In genomic region chr10:95818010-95818409, GRCh38 we compare ENCODE assay signal across 13 cellular contexts.
"Had no signal": no experiment of that assay in that cellular context is flagged by ENCODE, and none has a peak within 500 bp of the region (broad histone marks: within the 10 kb centered on the region; RNA-seq: fewer than 3 reads in every experiment).

No MANE protein-coding gene starts in this region.

- H3K27me3 ChIP-seq: dorsolateral prefrontal cortex, right lobe of liver had no signal

- H3K4me3 Mint-ChIP-seq: activated CD4-positive, alpha-beta memory T cell treated with anti-CD3 and anti-CD28 coated beads for 36 hours; activated CD8-positive, alpha-beta memory T cell treated with anti-CD3 and anti-CD28 coated beads, Interleukin-2, amount 10 ng/mL, durations not matched to agents 7 days and 5 days; neural crest cell; type B pancreatic cell had no signal

- H3K9me3 Mint-ChIP-seq: activated CD4-positive, alpha-beta memory T cell treated with anti-CD3 and anti-CD28 coated beads for 36 hours had no signal

- H3K4me1 ChIP-seq: psoas muscle, right lobe of liver had no signal

- H3K27ac Mint-ChIP-seq: activated CD4-positive, alpha-beta memory T cell treated with anti-CD3 and anti-CD28 coated beads for 36 hours; type B pancreatic cell had no signal

- H3K36me3 Mint-ChIP-seq: activated CD4-positive, alpha-beta memory T cell treated with anti-CD3 and anti-CD28 coated beads for 36 hours; type B pancreatic cell had no signal

- H3K36me3 ChIP-seq: right lobe of liver had no signal

- DNase-seq: activated CD4-positive, alpha-beta memory T cell treated with anti-CD3 and anti-CD28 coated beads for 36 hours; activated CD8-positive, alpha-beta memory T cell treated with anti-CD3 and anti-CD28 coated beads, Interleukin-2, amount 10 ng/mL, durations not matched to agents 7 days and 5 days; activated naive CD4-positive, alpha-beta T cell treated with anti-CD3 and anti-CD28 coated beads, Interleukin-2, amount 50 U/mL, for 16 hours; activated T-cell treated with anti-CD3 and anti-CD28 coated beads, Interleukin-2, amount 50 U/mL, for 1 hour; dorsolateral prefrontal cortex; hippocampal formation; psoas muscle; right lobe of liver; stimulated activated CD4-positive, alpha-beta T cell treated with anti-CD3 and anti-CD28 coated beads, Interleukin-1b, Interleukin-23, amount 100 ng/mL, for 48 hours; stimulated activated naive CD4-positive, alpha-beta T cell treated with Interleukin-2 at 50 U/mL for 16 hours had no signal

- ATAC-seq: esophagus mucosa, psoas muscle, right lobe of liver had no signal

- H3K4me3 ChIP-seq: dorsolateral prefrontal cortex, psoas muscle, right lobe of liver had no signal

- H3K9me3 ChIP-seq: psoas muscle, right lobe of liver had no signal

- H3K27ac ChIP-seq: psoas muscle, right lobe of liver had no signal
